In genomic region chr4:40848981-40849380, GRCh38 we compare ENCODE assay signal across 21 cellular contexts.
DNase-seq lines count a peak whose midpoint lies in the region; ATAC-seq and TF ChIP-seq lines count a peak whose summit lies in the region.
"Had no signal": no experiment of that assay in that cellular context is flagged by ENCODE, and none has a peak within 500 bp of the region (broad histone marks: within the 10 kb centered on the region; RNA-seq: fewer than 3 reads in every experiment).

No MANE protein-coding gene starts in this region.

- peaks cover 0 to 3% (median 0%) of the 10 kb centered on the region in 5 experiments for H3K9me3 Mint-ChIP-seq in brain
- H3K9me3 Mint-ChIP-seq: activated CD4-positive, alpha-beta memory T cell treated with anti-CD3 and anti-CD28 coated beads for 36 hours; activated naive CD4-positive, alpha-beta T cell treated with anti-CD3 and anti-CD28 coated beads, Interleukin-2, amount 50 U/mL, for 24 hours; CD4-positive, CD25-positive, alpha-beta regulatory T cell had no signal

- H3K27ac ChIP-seq in foreskin keratinocyte, result no peak overlapping the region
- H3K27ac ChIP-seq in substantia nigra (ENCODE audit: low read depth, low read length, poor library complexity, severe bottlenecking), result peak overlapping the region; percentile 63
- no peak overlapping the region for H3K27ac ChIP-seq in esophagus squamous epithelium
- H3K27ac ChIP-seq: 22Rv1, gastroesophageal sphincter, KMS-11, left lung, skin epidermis, upper lobe of left lung had no signal

- no peak overlapping the region for H3K4me3 ChIP-seq in esophagus squamous epithelium
- H3K4me3 ChIP-seq: gastroesophageal sphincter, HAP-1, left lung, skin epidermis, upper lobe of left lung had no signal

- no peaks in the 10 kb centered on the region for H3K36me3 ChIP-seq in esophagus squamous epithelium
- H3K36me3 ChIP-seq: gastroesophageal sphincter, left lung, upper lobe of left lung had no signal

- H3K36me3 Mint-ChIP-seq in brain, result peaks cover 4% of the 10 kb centered on the region
- H3K36me3 Mint-ChIP-seq: activated CD4-positive, alpha-beta memory T cell treated with anti-CD3 and anti-CD28 coated beads for 36 hours; activated naive CD4-positive, alpha-beta T cell treated with anti-CD3 and anti-CD28 coated beads, Interleukin-2, amount 50 U/mL, for 24 hours had no signal

- H3K4me3 Mint-ChIP-seq in brain, result peak overlapping the region; percentile 37 to 75 (median 60)
- H3K4me3 Mint-ChIP-seq: activated CD4-positive, alpha-beta memory T cell treated with anti-CD3 and anti-CD28 coated beads for 36 hours; activated naive CD4-positive, alpha-beta T cell treated with anti-CD3 and anti-CD28 coated beads, Interleukin-2, amount 50 U/mL, for 24 hours; CD4-positive, CD25-positive, alpha-beta regulatory T cell had no signal

- TF ChIP-seq POLR2A in esophagus squamous epithelium (IDR thresholded peaks at IDR 0.05), result no peak

- peak; percentile 40 for ATAC-seq in foreskin keratinocyte
- ATAC-seq: gastroesophageal sphincter, left lung had no signal

- H3K9me3 ChIP-seq in esophagus squamous epithelium, result no peaks in the 10 kb centered on the region
- H3K9me3 ChIP-seq: gastroesophageal sphincter, HAP-1, left lung, upper lobe of left lung had no signal

- peak overlapping the region; percentile 81 to 97 (median 89) for H3K27ac Mint-ChIP-seq in brain
- H3K27ac Mint-ChIP-seq: activated CD4-positive, alpha-beta memory T cell treated with anti-CD3 and anti-CD28 coated beads for 36 hours; activated naive CD4-positive, alpha-beta T cell treated with anti-CD3 and anti-CD28 coated beads, Interleukin-2, amount 50 U/mL, for 24 hours; CD4-positive, CD25-positive, alpha-beta regulatory T cell had no signal

- H3K27me3 Mint-ChIP-seq in brain, result no peaks in the 10 kb centered on the region

- DNase-seq in NCI-H2227 treated with DMSO at 0.1 percent for 48 hours (lab: John Stamatoyannopoulos, UW), result peak; percentile 27
- DNase-seq in NCI-H2227 (lab: John Stamatoyannopoulos, UW; ENCODE audit: unreplicated experiment), result no peak
- peak; percentile 12 to 40 for DNase-seq in foreskin keratinocyte
- DNase-seq in substantia nigra (lab: John Stamatoyannopoulos, UW), result no peak
- no peak for DNase-seq in esophagus squamous epithelium (lab: John Stamatoyannopoulos, UW)
- DNase-seq in T-helper 1 cell, result no peak
- DNase-seq in DMS153 treated with DMSO at 0.1 percent for 48 hours (lab: John Stamatoyannopoulos, UW; ENCODE audit: unreplicated experiment), result no peak
- DNase-seq: activated CD4-positive, alpha-beta memory T cell treated with anti-CD3 and anti-CD28 coated beads for 36 hours; activated T-cell treated with anti-CD3 and anti-CD28 coated beads, Interleukin-2, amount 50 U/mL, for 1 hour; CD4-positive, CD25-positive, alpha-beta regulatory T cell; DMS79; left lung; NCI-H1105; upper lobe of left lung had no signal

- peaks cover 94% of the 10 kb centered on the region for H3K4me1 Mint-ChIP-seq in brain
- H3K4me1 Mint-ChIP-seq: activated naive CD4-positive, alpha-beta T cell treated with anti-CD3 and anti-CD28 coated beads, Interleukin-2, amount 50 U/mL, for 24 hours; CD4-positive, CD25-positive, alpha-beta regulatory T cell had no signal

- H3K27me3 ChIP-seq in foreskin keratinocyte, result no peaks in the 10 kb centered on the region
- no peaks in the 10 kb centered on the region for H3K27me3 ChIP-seq in esophagus squamous epithelium
- H3K27me3 ChIP-seq: gastroesophageal sphincter, left lung, upper lobe of left lung had no signal

- WGBS in esophagus squamous epithelium, 2 donors, result 40 to 42% methylated on average over 2 of the region's 2 CpGs

- intact Hi-C loops in esophagus squamous epithelium (cut with DNase I), result no loop called here

- no peak for TF ChIP-seq CTCF in brain (conservative IDR thresholded peaks at IDR 0.05)
- TF ChIP-seq CTCF in foreskin keratinocyte (conservative IDR thresholded peaks at IDR 0.05), result no peak
- TF ChIP-seq CTCF in esophagus squamous epithelium (IDR thresholded peaks at IDR 0.05), result no peak

- H3K4me1 ChIP-seq in foreskin keratinocyte (peaks cover 4% of the 10 kb centered on the region), esophagus squamous epithelium (no peaks in the 10 kb centered on the region)
- H3K4me1 ChIP-seq: left lung, upper lobe of left lung had no signal

Comparison
In these comparisons a context has a peak if more than half of its experiments do, and no peak if none do; other contexts are left out.
1. DNase-seq: peak in NCI-H2227 treated with DMSO at 0.1 percent for 48 hours (single experiment) and foreskin keratinocyte (2 of 2); none in NCI-H2227 (single experiment), substantia nigra (0 of 49), esophagus squamous epithelium (single experiment), T-helper 1 cell (0 of 5) and DMS153 treated with DMSO at 0.1 percent for 48 hours (single experiment).